Comparison of ENCODE assay signal across 14 cellular contexts in genomic region chr1:209787551-209787950, GRCh38. TPM values are rescaled to one million over a fixed set of nuclear protein-coding genes. Genes with fewer than 3 reads are reported as not detected.
DNase-seq lines count a peak whose midpoint lies in the region; ATAC-seq and TF ChIP-seq lines count a peak whose summit lies in the region.
"Had no signal": no experiment of that assay in that cellular context is flagged by ENCODE, and none has a peak within 500 bp of the region (broad histone marks: within the 10 kb centered on the region; RNA-seq: fewer than 3 reads in every experiment).

No MANE protein-coding gene starts in this region.

- no peak for TF ChIP-seq CTCF in lung (IDR thresholded peaks at IDR 0.05; ENCODE audit: control extremely low read depth, extremely low read depth)
- no peak for TF ChIP-seq CTCF in type B pancreatic cell (conservative IDR thresholded peaks at IDR 0.05)

- H3K4me1 ChIP-seq in esophagus (ENCODE audit: control insufficient read depth in 2 of 2, insufficient read depth in 2 of 2, low read length in 1 of 2) (peaks cover 3% of the 10 kb centered on the region in 2 donors), lung (ENCODE audit: control insufficient read depth in 2 of 2, insufficient read depth in 2 of 2, low read length in 2 of 2) (peaks cover 2 to 4% of the 10 kb centered on the region in 2 donors)

- peaks cover 45% of the 10 kb centered on the region for H3K36me3 Mint-ChIP-seq in type B pancreatic cell

- ATAC-seq in lung (ENCODE audit: insufficient read depth, low FRiP score): no peak

- peaks cover 0 to 14% of the 10 kb centered on the region in 2 donors for H3K36me3 ChIP-seq in esophagus (ENCODE audit: control insufficient read depth in 2 of 2, insufficient read depth in 2 of 2, low read length in 1 of 2)
- no peaks in the 10 kb centered on the region for H3K36me3 ChIP-seq in lung (ENCODE audit: control insufficient read depth in 2 of 2, insufficient read depth in 2 of 2, low read length in 2 of 2)

- H3K9me3 ChIP-seq in esophagus (ENCODE audit: control insufficient read depth in 2 of 2, insufficient read depth in 1 of 2, low read depth in 1 of 2, low read length in 1 of 2): no peaks in the 10 kb centered on the region
- no peaks in the 10 kb centered on the region for H3K9me3 ChIP-seq in lung (ENCODE audit: control insufficient read depth in 2 of 2, insufficient read depth in 1 of 2, low read length in 1 of 2)

- peak overlapping the region; percentile 70 to 93 for H3K27ac ChIP-seq in esophagus (ENCODE audit: low read depth in 2 of 2, low read length in 1 of 2)
- peak overlapping the region; percentile 47 to 65 for H3K27ac ChIP-seq in lung (ENCODE audit: low read depth in 1 of 2, low read length in 1 of 2)

- 35 to 38% methylated on average over 2 of the region's 2 CpGs for WGBS in esophagus, 2 donors
- WGBS in lung, 2 donors: 48 to 73% methylated on average over 2 of the region's 2 CpGs

- H3K4me3 ChIP-seq in esophagus (ENCODE audit: low read depth in 1 of 2, low read length in 2 of 2) (no peak overlapping the region), lung (no peak overlapping the region)

- H3K27me3 ChIP-seq in esophagus (ENCODE audit: control insufficient read depth in 1 of 2, insufficient read depth in 2 of 2, low read length in 2 of 2) (no peaks in the 10 kb centered on the region), lung (ENCODE audit: control insufficient read depth, insufficient read depth) (no peaks in the 10 kb centered on the region)

- peak overlapping the region; percentile 98 for H3K27ac Mint-ChIP-seq in type B pancreatic cell

- H3K27me3 Mint-ChIP-seq in type B pancreatic cell: peaks cover 28% of the 10 kb centered on the region

- peaks cover 26% of the 10 kb centered on the region for H3K4me1 Mint-ChIP-seq in type B pancreatic cell (ENCODE audit: unreplicated experiment)

- DNase-seq in DMS 273 (lab: John Stamatoyannopoulos, UW; ENCODE audit: unreplicated experiment) (peak; percentile 26), DMS 273 treated with DMSO at 0.1 percent for 48 hours (lab: John Stamatoyannopoulos, UW) (no peak), lung (ENCODE audit: low spot score) (peak; percentile 56), type B pancreatic cell (ENCODE audit: extremely low spot score, unreplicated experiment) (no peak), globus pallidus (ENCODE audit: low spot score) (no peak)
- DNase-seq in activated T-cell treated with anti-CD3 and anti-CD28 coated beads, Interleukin-2, amount 50 U/mL, for 1 hour: no peak
- no peak for DNase-seq in activated CD8-positive, alpha-beta memory T cell treated with anti-CD3 and anti-CD28 coated beads, Interleukin-2, amount 50 U/mL, for 48 hours
- DNase-seq: 8988T; activated CD4-positive, CD25-positive, alpha-beta regulatory T cell; activated T-cell treated with anti-CD3 and anti-CD28 coated beads, Interleukin-2, amount 50 U/mL, for 48 hours; effector CD8-positive, alpha-beta T cell; NCI-H526 treated with DMSO at 0.1 percent for 48 hours; retina had no signal

- no peaks in the 10 kb centered on the region for H3K9me3 Mint-ChIP-seq in type B pancreatic cell

- peak overlapping the region; percentile 50 for H3K4me3 Mint-ChIP-seq in type B pancreatic cell

RNA-seq across cellular contexts. Expression of gene C1orf74, which starts 3.2 kb away (rescaled TPM):
- polyA plus RNA-seq in esophagus (1 to 10 TPM; 2.1 to 2.8 TPM), lung (1 to 10 TPM in 1 of 2 donors, under 1 TPM in 1; 0.75 to 1.2 TPM)
- total RNA-seq in lung (1 to 10 TPM; 1.8 to 2.5 TPM), type B pancreatic cell (ENCODE audit: low replicate concordance) (3.6 TPM in 2 replicates)

RNA-seq across cellular contexts. Expression of gene IRF6, which starts 18.4 kb away (rescaled TPM):
- polyA plus RNA-seq in esophagus (10 to 100 TPM; 36.7 to 50.3 TPM), lung (1 to 10 TPM; 8.7 to 9.0 TPM)
- total RNA-seq in lung (10 to 100 TPM; 28.3 to 29.2 TPM), type B pancreatic cell (ENCODE audit: low replicate concordance) (28.2 and 67.4 TPM in 2 replicates)

RNA-seq across cellular contexts. Expression of gene TRAF3IP3, which starts 31.7 kb away (rescaled TPM):
- polyA plus RNA-seq in esophagus (1 to 10 TPM; 2.5 to 2.9 TPM), lung (10 to 100 TPM in 1 of 2 donors, 1 to 10 TPM in 1; 6.0 to 15.7 TPM)
- total RNA-seq in lung (1 to 10 TPM; 6.9 to 8.3 TPM), type B pancreatic cell (ENCODE audit: low replicate concordance) (1.7 TPM in 1 of 2 replicates, not detected in the other)

RNA-seq across cellular contexts. Expression of gene UTP25, which starts 40.2 kb away (rescaled TPM):
- polyA plus RNA-seq in esophagus: 1 to 10 TPM; 1.3 to 2.4 TPM
- 1 to 10 TPM; 6.2 to 7.3 TPM for total RNA-seq in lung
- 1 to 10 TPM; 1.8 to 3.1 TPM for polyA plus RNA-seq in lung
- 8.4 and 9.4 TPM in 2 replicates for total RNA-seq in type B pancreatic cell (ENCODE audit: low replicate concordance)

Comparison
In these comparisons a context has a peak if more than half of its experiments do, and no peak if none do; other contexts are left out.
1. DNase-seq: peak in DMS 273 (single experiment) and lung (single experiment); none in DMS 273 treated with DMSO at 0.1 percent for 48 hours (single experiment), type B pancreatic cell (single experiment), globus pallidus (single experiment), activated T-cell treated with anti-CD3 and anti-CD28 coated beads, Interleukin-2, amount 50 U/mL, for 1 hour (single experiment) and activated CD8-positive, alpha-beta memory T cell treated with anti-CD3 and anti-CD28 coated beads, Interleukin-2, amount 50 U/mL, for 48 hours (single experiment).